8 cellular contexts compared by ENCODE assay signal in genomic region chr6:73520688-73521350, GRCh38. TPM values are rescaled to one million over a fixed set of nuclear protein-coding genes. Genes with fewer than 3 reads are reported as not detected.
DNase-seq lines count a peak whose midpoint lies in the region; ATAC-seq, FAIRE-seq and TF ChIP-seq lines count a peak whose summit lies in the region.

EEF1A1 (minus strand) TSS chr6:73521032; CDS start chr6:73520026, 1,006 bp downstream.

- peak within 1 kb of the TSS; percentile 99 for H3K27ac Mint-ChIP-seq in T-helper 1 cell treated with Interleukin-12 subunit alpha and Interleukin-12 subunit beta and Interleukin-4 antibody, amounts not matched to agents 30 μg/mL and 1 μg/mL, for 36 hours
- H3K27ac Mint-ChIP-seq in progenitor cell of endocrine pancreas: peak within 1 kb of the TSS; percentile 100

- TF ChIP-seq CTCF in progenitor cell of endocrine pancreas (IDR thresholded peaks at IDR 0.05; ENCODE audit: unreplicated experiment): no peak

- H3K36me3 Mint-ChIP-seq in T-helper 1 cell treated with Interleukin-12 subunit alpha and Interleukin-12 subunit beta and Interleukin-4 antibody, amounts not matched to agents 30 μg/mL and 1 μg/mL, for 36 hours (ENCODE audit: low read depth): peaks cover 48% of the 10 kb centered on the region
- peaks cover 41% of the 10 kb centered on the region for H3K36me3 Mint-ChIP-seq in progenitor cell of endocrine pancreas (ENCODE audit: insufficient read depth)

- H3K9me3 Mint-ChIP-seq in T-helper 1 cell treated with Interleukin-12 subunit alpha and Interleukin-12 subunit beta and Interleukin-4 antibody, amounts not matched to agents 30 μg/mL and 1 μg/mL, for 36 hours: no peaks in the 10 kb centered on the region
- H3K9me3 Mint-ChIP-seq in progenitor cell of endocrine pancreas (ENCODE audit: low read depth): no peaks in the 10 kb centered on the region

- peak; percentile 99 for TF ChIP-seq POLR2A in GM12892 (IDR thresholded peaks at IDR 0.05; ENCODE audit: low read depth, low read length)

- H3K4me3 Mint-ChIP-seq in T-helper 1 cell treated with Interleukin-12 subunit alpha and Interleukin-12 subunit beta and Interleukin-4 antibody, amounts not matched to agents 30 μg/mL and 1 μg/mL, for 36 hours: peak within 1 kb of the TSS; percentile 91
- H3K4me3 Mint-ChIP-seq in progenitor cell of endocrine pancreas (ENCODE audit: low read depth): peak within 1 kb of the TSS; percentile 99

- peak; percentile 67 for DNase-seq in GM12892 (ENCODE audit: insufficient read length)
- DNase-seq in NCI-H146 treated with DMSO at 0.1 percent for 48 hours (lab: John Stamatoyannopoulos, UW; ENCODE audit: unreplicated experiment): peak; percentile 96
- DNase-seq in amniotic stem cell (lab: John Stamatoyannopoulos, UW): peak; percentile 99
- peak; percentile 100 for DNase-seq in left cardiac atrium
- DNase-seq in progenitor cell of endocrine pancreas (ENCODE audit: low spot score, unreplicated experiment): peak; percentile 98
- peak; percentile 100 for DNase-seq in ureter (ENCODE audit: low spot score)

- ATAC-seq in HG02852 (IDR thresholded peaks at IDR 0.05; ENCODE audit: unreplicated experiment) (peak; percentile 49), left cardiac atrium (peak; percentile 91 to 93)

- no peaks in the 10 kb centered on the region for H3K27me3 Mint-ChIP-seq in T-helper 1 cell treated with Interleukin-12 subunit alpha and Interleukin-12 subunit beta and Interleukin-4 antibody, amounts not matched to agents 30 μg/mL and 1 μg/mL, for 36 hours (ENCODE audit: low read depth)
- no peaks in the 10 kb centered on the region for H3K27me3 Mint-ChIP-seq in progenitor cell of endocrine pancreas

- intact Hi-C loops in left cardiac atrium (cut with DNase I): loop anchor here (2.0 to 5.0 kb wide), 3 partner anchors 46 to 60 kb away; no protein-coding TSS in a partner anchor

- peaks cover 47% of the 10 kb centered on the region for H3K4me1 Mint-ChIP-seq in T-helper 1 cell treated with Interleukin-12 subunit alpha and Interleukin-12 subunit beta and Interleukin-4 antibody, amounts not matched to agents 30 μg/mL and 1 μg/mL, for 36 hours (ENCODE audit: low read depth)
- peaks cover 31% of the 10 kb centered on the region for H3K4me1 Mint-ChIP-seq in progenitor cell of endocrine pancreas (ENCODE audit: low read depth)

- peak; percentile 92 for FAIRE-seq in GM12892 (lab: Jason Lieb, UNC)

RNA-seq across cellular contexts. Expression of gene EEF1A1, which starts in this region (rescaled TPM):
- 16,268 TPM for polyA plus RNA-seq in GM12892 (2012; ENCODE audit: missing spikeins)
- 1,000 to 10,000 TPM; 5,040 to 5,332 TPM for total RNA-seq in left cardiac atrium
- 12,032 and 12,129 TPM in 2 replicates for total RNA-seq in progenitor cell of endocrine pancreas
- total RNA-seq in ureter: 10,940 TPM

Comparison
In these comparisons a context has a peak if more than half of its experiments do, and no peak if none do; other contexts are left out.
1. Peak in every context shown above with its lines: DNase-seq and ATAC-seq.